In genomic region chr13:51583469-51583874, GRCh38 we compare ENCODE assay signal across 1 cellular context.
TF ChIP-seq lines count a peak whose summit lies in the region.

No MANE protein-coding gene starts in this region.

TF ChIP-seq in HepG2, 621 proteins besides CTCF, POLR2A, EP300 and RAD21 (continued from another document and continues in another):
- TF ChIP-seq ZNF549 (CRISPR knock-in tag; IDR thresholded peaks at IDR 0.05): no peak
- TF ChIP-seq STAT6 (CRISPR knock-in tag; IDR thresholded peaks at IDR 0.05; ENCODE audit: borderline replicate concordance): 0 out of 2 replicates have a peak, but pooled peaks have one; percentile 30
- TF ChIP-seq GATA4 (IDR thresholded peaks at IDR 0.05; ENCODE audit: borderline replicate concordance, low read depth): no peak
- TF ChIP-seq CBX2 (IDR thresholded peaks at IDR 0.05; ENCODE audit: low read depth, low read length): no peak
- TF ChIP-seq CBX2 (CRISPR knock-in tag; IDR thresholded peaks at IDR 0.05; ENCODE audit: low read depth): no peak
- TF ChIP-seq ZNF607 (CRISPR knock-in tag; IDR thresholded peaks at IDR 0.05; ENCODE audit: borderline replicate concordance): no peak
- TF ChIP-seq IKZF5 (CRISPR knock-in tag; IDR thresholded peaks at IDR 0.05): no peak
- TF ChIP-seq SALL2 (CRISPR knock-in tag; IDR thresholded peaks at IDR 0.05): no peak
- TF ChIP-seq ZNF7 (CRISPR knock-in tag; IDR thresholded peaks at IDR 0.05): no peak
- no peak for TF ChIP-seq ZBTB8A (CRISPR knock-in tag; IDR thresholded peaks at IDR 0.05; ENCODE audit: borderline replicate concordance, low read depth)
- TF ChIP-seq ZNF407 (CRISPR knock-in tag; IDR thresholded peaks at IDR 0.05; ENCODE audit: not compliant biosample characterization): no peak
- peak; percentile 54; the same call in 1 of the 2 replicates for TF ChIP-seq CEBPG (CRISPR knock-in tag; IDR thresholded peaks at IDR 0.05)
- TF ChIP-seq ZBTB34 (CRISPR knock-in tag; IDR thresholded peaks at IDR 0.05): no peak
- TF ChIP-seq KDM5A (IDR thresholded peaks at IDR 0.05; ENCODE audit: borderline replicate concordance, low read length): no peak
- TF ChIP-seq TBX2 (CRISPR knock-in tag; IDR thresholded peaks at IDR 0.05; ENCODE audit: borderline replicate concordance): no peak
- TF ChIP-seq SRSF9 (IDR thresholded peaks at IDR 0.05; ENCODE audit: borderline replicate concordance, insufficient read depth, low read depth, low read length, poor library complexity, severe bottlenecking): no peak
- no peak for TF ChIP-seq HOXA5 (CRISPR knock-in tag; IDR thresholded peaks at IDR 0.05)
- TF ChIP-seq TCF12 (IDR thresholded peaks at IDR 0.05): no peak
- TF ChIP-seq TCF12 (CRISPR knock-in tag; IDR thresholded peaks at IDR 0.05): no peak
- TF ChIP-seq NFIC (IDR thresholded peaks at IDR 0.05; ENCODE audit: low read length): no peak
- no peak for TF ChIP-seq ZNF614 (CRISPR knock-in tag; IDR thresholded peaks at IDR 0.05; ENCODE audit: borderline replicate concordance)
- no peak for TF ChIP-seq RCOR2 (CRISPR knock-in tag; IDR thresholded peaks at IDR 0.05)
- TF ChIP-seq ZNF678 (CRISPR knock-in tag; IDR thresholded peaks at IDR 0.05): no peak
- TF ChIP-seq RORA (CRISPR knock-in tag; IDR thresholded peaks at IDR 0.05): no peak
- TF ChIP-seq ZNF121 (CRISPR knock-in tag; IDR thresholded peaks at IDR 0.05): no peak
- TF ChIP-seq ZNF597 (CRISPR knock-in tag; IDR thresholded peaks at IDR 0.05): no peak
- no peak for TF ChIP-seq PAWR (CRISPR knock-in tag; IDR thresholded peaks at IDR 0.05; ENCODE audit: borderline replicate concordance)
- no peak for TF ChIP-seq MEIS2 (CRISPR knock-in tag; IDR thresholded peaks at IDR 0.05)
- TF ChIP-seq TCF7L2 (IDR thresholded peaks at IDR 0.05; ENCODE audit: low read depth, low read length): no peak
- 0 out of 2 replicates have a peak, but pooled peaks have one; percentile 77 for TF ChIP-seq IRF9 (CRISPR knock-in tag; IDR thresholded peaks at IDR 0.05; ENCODE audit: borderline replicate concordance)
- TF ChIP-seq BORCS8-MEF2B (CRISPR knock-in tag; IDR thresholded peaks at IDR 0.05): no peak
- no peak for TF ChIP-seq ZZZ3 (CRISPR knock-in tag; IDR thresholded peaks at IDR 0.05; ENCODE audit: borderline replicate concordance)
- no peak for TF ChIP-seq SCMH1 (CRISPR knock-in tag; IDR thresholded peaks at IDR 0.05; ENCODE audit: borderline replicate concordance)
- peak; percentile 86 for TF ChIP-seq ZBTB38 (CRISPR knock-in tag; IDR thresholded peaks at IDR 0.05)
- TF ChIP-seq PATZ1 (CRISPR knock-in tag; IDR thresholded peaks at IDR 0.05): no peak; the same call in 1 of the 2 replicates
- no peak for TF ChIP-seq ZBTB4 (CRISPR knock-in tag; IDR thresholded peaks at IDR 0.05; ENCODE audit: borderline replicate concordance)
